ENCODE assay signal across 2 cellular contexts in the genomic region with DNA sequence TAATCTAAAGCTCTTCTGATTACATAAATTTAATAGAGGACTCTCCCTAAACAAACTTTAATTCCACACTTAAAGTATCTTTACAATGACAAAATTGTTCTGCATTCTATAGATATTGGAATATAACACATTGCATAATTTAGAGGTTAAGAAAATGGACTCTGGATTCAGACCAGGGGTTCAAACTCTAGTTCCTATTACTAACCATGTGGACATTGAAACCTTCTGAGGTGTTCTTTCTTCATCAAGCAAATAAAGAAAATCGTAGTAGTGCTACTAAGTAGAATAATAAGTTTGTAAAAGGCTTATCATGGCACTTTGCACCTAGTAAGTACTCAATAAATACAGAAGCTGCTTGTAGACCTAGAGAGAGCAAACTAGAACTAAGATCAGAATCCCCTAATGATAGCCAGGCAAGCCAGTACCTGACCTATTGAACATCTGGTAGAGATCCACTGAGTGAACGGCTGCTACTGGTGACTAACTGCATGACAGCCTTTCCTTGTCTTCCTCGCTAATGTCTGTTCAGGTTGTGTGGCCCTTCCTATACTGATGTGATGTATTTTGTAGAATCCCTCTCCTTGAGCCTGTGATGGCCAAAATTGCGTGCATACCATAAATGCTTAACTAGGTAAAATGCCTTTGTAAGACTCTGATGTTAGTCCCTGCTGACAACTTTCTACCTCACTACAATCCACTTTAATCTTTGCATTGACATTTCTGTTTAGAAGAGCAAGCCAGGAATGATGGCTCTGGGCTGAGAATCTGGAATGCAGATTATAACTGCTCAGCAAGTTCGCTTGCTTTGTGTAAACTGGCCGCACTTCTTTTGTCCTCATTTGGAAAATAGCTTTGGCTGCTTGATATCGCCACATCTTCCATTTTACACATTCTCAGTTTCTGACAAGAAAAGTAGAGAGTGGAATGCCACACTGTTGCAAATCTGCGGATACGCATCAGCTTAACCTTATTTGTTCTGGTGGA.
TF ChIP-seq lines count a peak whose summit lies in the region.

No MANE protein-coding gene starts in this region.

TF ChIP-seq in liver, 16 proteins besides CTCF, POLR2A, EP300 and RAD21 (continued from another document):
- TF ChIP-seq ZBTB33 (IDR thresholded peaks at IDR 0.05), result no peak
- TF ChIP-seq, protein P1, sequence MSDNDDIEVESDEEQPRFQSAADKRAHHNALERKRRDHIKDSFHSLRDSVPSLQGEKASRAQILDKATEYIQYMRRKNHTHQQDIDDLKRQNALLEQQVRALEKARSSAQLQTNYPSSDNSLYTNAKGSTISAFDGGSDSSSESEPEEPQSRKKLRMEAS (IDR thresholded peaks at IDR 0.05), result no peak
- no peak for TF ChIP-seq TAF1 (conservative IDR thresholded peaks at IDR 0.05)
- peak; percentile 87 to 95 for TF ChIP-seq HNF4A (conservative IDR thresholded peaks at IDR 0.05)

TF ChIP-seq in HepG2, 621 proteins besides CTCF, POLR2A, EP300 and RAD21 (continued from another document):
- no peak for TF ChIP-seq ZHX2 (IDR thresholded peaks at IDR 0.05; ENCODE audit: low read depth)
- TF ChIP-seq ZHX2 (CRISPR knock-in tag; IDR thresholded peaks at IDR 0.05; ENCODE audit: borderline replicate concordance), result no peak
- no peak for TF ChIP-seq ZNF317 (CRISPR knock-in tag; IDR thresholded peaks at IDR 0.05)
- TF ChIP-seq THYN1 (CRISPR knock-in tag; IDR thresholded peaks at IDR 0.05; ENCODE audit: borderline replicate concordance, low read depth), result no peak
- no peak for TF ChIP-seq CHCHD3 (CRISPR knock-in tag; IDR thresholded peaks at IDR 0.05)
- no peak for TF ChIP-seq SIX4 (CRISPR knock-in tag; IDR thresholded peaks at IDR 0.05)
- no peak for TF ChIP-seq NFYC (CRISPR knock-in tag; IDR thresholded peaks at IDR 0.05)
- no peak for TF ChIP-seq ZFX (CRISPR knock-in tag; IDR thresholded peaks at IDR 0.05; ENCODE audit: low read depth)
- no peak for TF ChIP-seq GABPB1 (CRISPR knock-in tag; IDR thresholded peaks at IDR 0.05)
- no peak for TF ChIP-seq PHF21A (CRISPR knock-in tag; IDR thresholded peaks at IDR 0.05)
- no peak for TF ChIP-seq ZNF225 (CRISPR knock-in tag; IDR thresholded peaks at IDR 0.05)
- TF ChIP-seq, protein P2, sequence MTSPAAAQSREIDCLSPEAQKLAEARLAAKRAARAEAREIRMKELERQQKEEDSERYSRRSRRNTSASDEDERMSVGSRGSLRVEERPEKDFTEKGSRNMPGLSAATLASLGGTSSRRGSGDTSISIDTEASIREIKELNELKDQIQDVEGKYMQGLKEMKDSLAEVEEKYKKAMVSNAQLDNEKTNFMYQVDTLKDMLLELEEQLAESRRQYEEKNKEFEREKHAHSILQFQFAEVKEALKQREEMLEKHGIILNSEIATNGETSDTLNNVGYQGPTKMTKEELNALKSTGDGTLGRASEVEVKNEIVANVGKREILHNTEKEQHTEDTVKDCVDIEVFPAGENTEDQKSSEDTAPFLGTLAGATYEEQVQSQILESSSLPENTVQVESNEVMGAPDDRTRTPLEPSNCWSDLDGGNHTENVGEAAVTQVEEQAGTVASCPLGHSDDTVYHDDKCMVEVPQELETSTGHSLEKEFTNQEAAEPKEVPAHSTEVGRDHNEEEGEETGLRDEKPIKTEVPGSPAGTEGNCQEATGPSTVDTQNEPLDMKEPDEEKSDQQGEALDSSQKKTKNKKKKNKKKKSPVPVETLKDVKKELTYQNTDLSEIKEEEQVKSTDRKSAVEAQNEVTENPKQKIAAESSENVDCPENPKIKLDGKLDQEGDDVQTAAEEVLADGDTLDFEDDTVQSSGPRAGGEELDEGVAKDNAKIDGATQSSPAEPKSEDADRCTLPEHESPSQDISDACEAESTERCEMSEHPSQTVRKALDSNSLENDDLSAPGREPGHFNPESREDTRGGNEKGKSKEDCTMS (CRISPR knock-in tag; conservative IDR thresholded peaks at IDR 0.05), result no peak
- no peak for TF ChIP-seq ZNF383 (CRISPR knock-in tag; IDR thresholded peaks at IDR 0.05; ENCODE audit: borderline replicate concordance)
- TF ChIP-seq ZNF891 (CRISPR knock-in tag; IDR thresholded peaks at IDR 0.05), result no peak
TF ChIP-seq in HepG2: peak in this region for 0.
